ENCODE assay signal across 21 cellular contexts in genomic region chr12:69686731-69687130, GRCh38.
DNase-seq lines count a peak whose midpoint lies in the region; ATAC-seq and TF ChIP-seq lines count a peak whose summit lies in the region.
"Had no signal": no experiment of that assay in that cellular context is flagged by ENCODE, and none has a peak within 500 bp of the region (broad histone marks: within the 10 kb centered on the region; RNA-seq: fewer than 3 reads in every experiment).

No MANE protein-coding gene starts in this region.

- no peaks in the 10 kb centered on the region for H3K27me3 ChIP-seq in OCI-LY3 (ENCODE audit: low read depth, low read length)
- H3K27me3 ChIP-seq: cardiac muscle cell, stomach, uterus had no signal

- peak overlapping the region; percentile 25; the same call in 1 of the 2 replicates for H3K9ac ChIP-seq in OCI-LY3 (ENCODE audit: low read length)
- H3K9ac ChIP-seq: SK-N-SH had no signal

- no peaks in the 10 kb centered on the region for H3K9me3 ChIP-seq in OCI-LY3 (ENCODE audit: insufficient read depth, low read length)
- H3K9me3 ChIP-seq: prostate gland, SK-N-SH, stomach, uterus had no signal

- ATAC-seq in GM18511 (IDR thresholded peaks at IDR 0.05; ENCODE audit: unreplicated experiment), result peak; percentile 59
- ATAC-seq in GM21825 (IDR thresholded peaks at IDR 0.05; ENCODE audit: unreplicated experiment), result peak; percentile 59
- ATAC-seq in GM19328 (IDR thresholded peaks at IDR 0.05; ENCODE audit: unreplicated experiment), result no peak

- no peak overlapping the region for H3K4me3 ChIP-seq in OCI-LY3 (ENCODE audit: low read length)
- H3K4me3 ChIP-seq: cardiac muscle cell, prostate gland, stomach, uterus had no signal

- no peaks in the 10 kb centered on the region for H4K20me1 ChIP-seq in OCI-LY3 (ENCODE audit: insufficient read depth, low read length)

- no peak overlapping the region for H2AFZ ChIP-seq in OCI-LY3 (ENCODE audit: low read depth, low read length)

- no peaks in the 10 kb centered on the region for H3K79me2 ChIP-seq in OCI-LY3 (ENCODE audit: low read length)

- H3K36me3 ChIP-seq in OCI-LY3 (replicated peaks; ENCODE audit: low read depth, low read length), result no peaks in the 10 kb centered on the region
- H3K36me3 ChIP-seq: cardiac muscle cell, prostate gland, stomach, uterus had no signal

- H3K27ac ChIP-seq in OCI-LY3 (ENCODE audit: low read length), result peak overlapping the region; percentile 80
- H3K27ac ChIP-seq: cardiac muscle cell, prostate gland, stomach, uterus had no signal

- TF ChIP-seq CTCF in OCI-LY3 (IDR thresholded peaks at IDR 0.05; ENCODE audit: low read depth, low read length), result no peak

- H3K4me2 ChIP-seq in OCI-LY3 (ENCODE audit: low read length), result peak overlapping the region; percentile 56
- H3K4me2 ChIP-seq: SK-N-SH had no signal

- peaks cover 52% of the 10 kb centered on the region for H3K4me1 ChIP-seq in OCI-LY3 (ENCODE audit: low read length)
- H3K4me1 ChIP-seq: stomach, uterus had no signal

- peak; percentile 80 for DNase-seq in left kidney (ENCODE audit: low read depth, low spot score)
- no peak for DNase-seq in NCI-H1092 (lab: John Stamatoyannopoulos, UW)
- DNase-seq in LoVo (ENCODE audit: low spot score), result no peak
- no peak for DNase-seq in NCI-H1092 treated with DMSO at 0.1 percent for 48 hours (lab: John Stamatoyannopoulos, UW)
- DNase-seq: activated naive CD8-positive, alpha-beta T cell treated with anti-CD3 and anti-CD28 coated beads, Interleukin-2, amount 10 ng/mL, durations not matched to agents 7 days and 5 days; activated T-cell treated with anti-CD3 and anti-CD28 coated beads, Interleukin-2, amount 50 U/mL, for 24 hours; effector CD4-positive, alpha-beta T cell; GF-D8; KG1; naive B cell; NCI-H1436 treated with DMSO at 0.1 percent for 48 hours; NCI-H2227 treated with DMSO at 0.1 percent for 48 hours; SK-N-SH; stomach; uterus had no signal
